Comparison of ENCODE assay signal across 1 cellular context in genomic region chr18:3468066-3468705, GRCh38.
TF ChIP-seq lines count a peak whose summit lies in the region.

No MANE protein-coding gene starts in this region.

TF ChIP-seq in HCT116, 20 proteins besides CTCF, POLR2A, EP300 and RAD21:
- TF ChIP-seq, protein P1, sequence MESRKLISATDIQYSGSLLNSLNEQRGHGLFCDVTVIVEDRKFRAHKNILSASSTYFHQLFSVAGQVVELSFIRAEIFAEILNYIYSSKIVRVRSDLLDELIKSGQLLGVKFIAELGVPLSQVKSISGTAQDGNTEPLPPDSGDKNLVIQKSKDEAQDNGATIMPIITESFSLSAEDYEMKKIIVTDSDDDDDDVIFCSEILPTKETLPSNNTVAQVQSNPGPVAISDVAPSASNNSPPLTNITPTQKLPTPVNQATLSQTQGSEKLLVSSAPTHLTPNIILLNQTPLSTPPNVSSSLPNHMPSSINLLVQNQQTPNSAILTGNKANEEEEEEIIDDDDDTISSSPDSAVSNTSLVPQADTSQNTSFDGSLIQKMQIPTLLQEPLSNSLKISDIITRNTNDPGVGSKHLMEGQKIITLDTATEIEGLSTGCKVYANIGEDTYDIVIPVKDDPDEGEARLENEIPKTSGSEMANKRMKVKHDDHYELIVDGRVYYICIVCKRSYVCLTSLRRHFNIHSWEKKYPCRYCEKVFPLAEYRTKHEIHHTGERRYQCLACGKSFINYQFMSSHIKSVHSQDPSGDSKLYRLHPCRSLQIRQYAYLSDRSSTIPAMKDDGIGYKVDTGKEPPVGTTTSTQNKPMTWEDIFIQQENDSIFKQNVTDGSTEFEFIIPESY (IDR thresholded peaks at IDR 0.05; ENCODE audit: extremely low read depth, insufficient replicate concordance, low read length) = no peak
- TF ChIP-seq ATF3 (IDR thresholded peaks at IDR 0.05) (no peak), ELF1 (IDR thresholded peaks at IDR 0.05; ENCODE audit: borderline replicate concordance, low read depth) (no peak), YY1 (IDR thresholded peaks at IDR 0.05; ENCODE audit: extremely low read depth, insufficient replicate concordance, low read depth, low read length) (no peak)
TF ChIP-seq in HCT116: peak in this region for 0.
